24 cellular contexts compared by ENCODE assay signal in genomic region chr5:6754766-6755165, GRCh38. TPM values are rescaled to one million over a fixed set of nuclear protein-coding genes. Genes with fewer than 3 reads are reported as not detected.
DNase-seq lines count a peak whose midpoint lies in the region; ATAC-seq and TF ChIP-seq lines count a peak whose summit lies in the region.
"Had no signal": no experiment of that assay in that cellular context is flagged by ENCODE, and none has a peak within 500 bp of the region (broad histone marks: within the 10 kb centered on the region; RNA-seq: fewer than 3 reads in every experiment).

No MANE protein-coding gene starts in this region.

- WGBS in spleen, 5 donors, result 92 to 97% (median 96%) methylated on average over 24 to 29 of the region's 29 CpGs

- no peak for TF ChIP-seq POLR2A in spleen (IDR thresholded peaks at IDR 0.05)

- H3K4me3 Mint-ChIP-seq in chondrocyte (ENCODE audit: unreplicated experiment), result no peak overlapping the region
- H3K4me3 Mint-ChIP-seq: CD14-positive monocyte had no signal

- no peaks in the 10 kb centered on the region for H3K27me3 Mint-ChIP-seq in chondrocyte (ENCODE audit: low read depth)

- H3K27me3 ChIP-seq in spleen (replicated peaks in 1 of 7), result no peaks in the 10 kb centered on the region
- H3K27me3 ChIP-seq: BE2C, MG63, SJSA1 had no signal

- ATAC-seq in HG03039 (IDR thresholded peaks at IDR 0.05; ENCODE audit: unreplicated experiment) (peak; percentile 33), GM21576 (IDR thresholded peaks at IDR 0.05; ENCODE audit: unreplicated experiment) (no peak), HG03108 (IDR thresholded peaks at IDR 0.05; ENCODE audit: unreplicated experiment) (no peak)
- ATAC-seq: PC-3 had no signal

- H3K27ac Mint-ChIP-seq in chondrocyte (ENCODE audit: unreplicated experiment), result no peak overlapping the region

- no peak overlapping the region for H3K27ac ChIP-seq in spleen
- H3K27ac ChIP-seq: GM23248, SJSA1 had no signal

- H3K36me3 Mint-ChIP-seq in chondrocyte (ENCODE audit: low read depth), result peaks cover 44% of the 10 kb centered on the region

- TF ChIP-seq CTCF in chondrocyte (IDR thresholded peaks at IDR 0.05), result no peak
- no peak for TF ChIP-seq CTCF in spleen (IDR thresholded peaks at IDR 0.05 in 8 of 11, conservative IDR thresholded peaks at IDR 0.05 in 3 of 11)

- DNase-seq in activated effector memory CD4-positive, alpha-beta T cell treated with anti-CD3 and anti-CD28 coated beads, Interleukin-2, amount 50 U/mL, for 16 hours, result peak; percentile 45
- DNase-seq in activated effector memory CD4-positive, alpha-beta T cell treated with Interleukin-2 at 50 U/mL for 16 hours, result no peak
- peak; percentile 71 for DNase-seq in chondrocyte (ENCODE audit: low spot score)
- DNase-seq in spleen, result peak; percentile 65
- no peak for DNase-seq in ureter (ENCODE audit: low spot score)
- DNase-seq: 8988T, ACHN, BE2C, GM23248, MG63, NCI-H1105 treated with DMSO at 0.1 percent for 48 hours, NCI-H146, NCI-H1930, NCI-H446, NCI-H524 treated with DMSO at 0.1 percent for 48 hours, NCI-H774, PC-3, Right ventricle myocardium superior had no signal

- no peak overlapping the region for H3K4me3 ChIP-seq in spleen
- H3K4me3 ChIP-seq: GM23248, HAP-1, MG63, SJSA1 had no signal

- intact Hi-C loops in spleen (cut with DNase I; ENCODE audit: low total_unique reads), result no loop called here

- H3K9me3 ChIP-seq in spleen, result no peaks in the 10 kb centered on the region
- H3K9me3 ChIP-seq: BE2C, HAP-1, MG63, SJSA1 had no signal

- no peaks in the 10 kb centered on the region for H3K4me1 Mint-ChIP-seq in chondrocyte (ENCODE audit: low read depth)

- H3K4me1 ChIP-seq in spleen, result no peaks in the 10 kb centered on the region
- H3K4me1 ChIP-seq: BE2C, HAP-1, SJSA1 had no signal

- peaks cover 0 to 94% (median 80%) of the 10 kb centered on the region in 6 donors for H3K36me3 ChIP-seq in spleen

- no peaks in the 10 kb centered on the region for H3K9me3 Mint-ChIP-seq in chondrocyte (ENCODE audit: low read depth)
- H3K9me3 Mint-ChIP-seq: CD14-positive monocyte had no signal

RNA-seq across cellular contexts. Expression of gene TENT4A, which starts 41.5 kb away (rescaled TPM):
- total RNA-seq in chondrocyte, result 21.5 to 28.2 TPM (median 21.7 TPM) in 3 replicates
- total RNA-seq in spleen, result 10 to 100 TPM; 26.3 to 44.8 (median 37.0) TPM
- 10 to 100 TPM in 2 of 3 donors, 1 to 10 TPM in 1; 7.1 to 16.5 (median 12.9) TPM for polyA plus RNA-seq in spleen
- 28.9 TPM for total RNA-seq in ureter

Comparison
In these comparisons a context has a peak if more than half of its experiments do, and no peak if none do; other contexts are left out.
1. DNase-seq: peak in activated effector memory CD4-positive, alpha-beta T cell treated with anti-CD3 and anti-CD28 coated beads, Interleukin-2, amount 50 U/mL, for 16 hours (single experiment), chondrocyte (single experiment) and spleen (single experiment); none in activated effector memory CD4-positive, alpha-beta T cell treated with Interleukin-2 at 50 U/mL for 16 hours (single experiment) and ureter (single experiment).